9 cellular contexts compared by ENCODE assay signal in genomic region chr18:74497308-74497640, GRCh38. TPM values are rescaled to one million over a fixed set of nuclear protein-coding genes. Genes with fewer than 3 reads are reported as not detected.
A peak's percentile ranks its signal among the peaks of the same experiment; 100 is the strongest.
DNase-seq lines count a peak whose midpoint lies in the region; ATAC-seq and TF ChIP-seq lines count a peak whose summit lies in the region.
"Had no signal": no experiment of that assay in that cellular context is flagged by ENCODE, and none has a peak within 500 bp of the region (broad histone marks: within the 10 kb centered on the region; RNA-seq: fewer than 3 reads in every experiment).

No MANE protein-coding gene starts in this region.

- ATAC-seq in GM18520 (IDR thresholded peaks at IDR 0.05; ENCODE audit: unreplicated experiment): no peak

- peaks cover 0 to 14% (median 7%) of the 10 kb centered on the region in 3 donors for H3K36me3 ChIP-seq in esophagus squamous epithelium

- peaks cover 21 to 62% (median 27%) of the 10 kb centered on the region in 3 donors for H3K4me1 ChIP-seq in esophagus squamous epithelium

- H3K27me3 ChIP-seq in esophagus squamous epithelium: no peaks in the 10 kb centered on the region

- CTCF ChIA-PET in RWPE1 (lab: Yijun Ruan, JAX): no interaction called here

- POLR2A ChIA-PET in RWPE1 (lab: Yijun Ruan, JAX; ENCODE audit: low non-redundant PET): no interaction called here

- TF ChIP-seq CTCF in GM12872 (IDR thresholded peaks at IDR 0.05; ENCODE audit: insufficient read depth, low read depth, low read length): 0 out of 3 replicates have a peak, but pooled peaks have one; percentile 2
- TF ChIP-seq CTCF in RWPE1 (conservative IDR thresholded peaks at IDR 0.05; ENCODE audit: low read depth): no peak
- no peak for TF ChIP-seq CTCF in esophagus squamous epithelium (IDR thresholded peaks at IDR 0.05)
- TF ChIP-seq CTCF in retinal pigment epithelial cell (conservative IDR thresholded peaks at IDR 0.05; ENCODE audit: low read depth, low read length): no peak

- H3K4me3 ChIP-seq in esophagus squamous epithelium: peak overlapping the region; percentile 82 to 94 (median 90)
- H3K4me3 ChIP-seq in retinal pigment epithelial cell (ENCODE audit: low read length): peak overlapping the region; percentile 81

- DNase-seq in RWPE1 (ENCODE audit: low spot score): no peak
- no peak for DNase-seq in esophagus squamous epithelium (lab: John Stamatoyannopoulos, UW)
- DNase-seq in retinal pigment epithelial cell (ENCODE audit: low read depth): no peak
- no peak for DNase-seq in NCI-H2107 (lab: John Stamatoyannopoulos, UW)
- no peak for DNase-seq in AG08395 (ENCODE audit: low spot score)
- no peak for DNase-seq in HuH-7.5 (ENCODE audit: low spot score)
- DNase-seq: effector CD4-positive, alpha-beta T cell had no signal

- WGBS in esophagus squamous epithelium, 2 donors: 71 to 87% methylated on average over 6 to 7 of the region's 7 CpGs

- no peaks in the 10 kb centered on the region for H3K9me3 ChIP-seq in esophagus squamous epithelium

- H3K27ac ChIP-seq in RWPE1 (peak overlapping the region; percentile 77), esophagus squamous epithelium (peak overlapping the region; percentile 96 to 98 (median 98))

- TF ChIP-seq POLR2A in esophagus squamous epithelium (IDR thresholded peaks at IDR 0.05): no peak

- intact Hi-C loops in esophagus squamous epithelium (cut with DNase I): no loop called here

RNA-seq across cellular contexts. Expression of gene CNDP2, which starts 1.1 kb away (rescaled TPM):
- total RNA-seq in esophagus squamous epithelium: 100 to 1,000 TPM in 2 of 4 donors, 10 to 100 TPM in 2; 66.6 to 136 (median 87.9) TPM

RNA-seq across cellular contexts. Expression of gene CNDP1, which starts 37.0 kb away (rescaled TPM):
- not detected for total RNA-seq in esophagus squamous epithelium

RNA-seq across cellular contexts. Expression of gene DIPK1C, which starts 40.2 kb away (rescaled TPM):
- not detected for total RNA-seq in esophagus squamous epithelium
